In the genomic region with DNA sequence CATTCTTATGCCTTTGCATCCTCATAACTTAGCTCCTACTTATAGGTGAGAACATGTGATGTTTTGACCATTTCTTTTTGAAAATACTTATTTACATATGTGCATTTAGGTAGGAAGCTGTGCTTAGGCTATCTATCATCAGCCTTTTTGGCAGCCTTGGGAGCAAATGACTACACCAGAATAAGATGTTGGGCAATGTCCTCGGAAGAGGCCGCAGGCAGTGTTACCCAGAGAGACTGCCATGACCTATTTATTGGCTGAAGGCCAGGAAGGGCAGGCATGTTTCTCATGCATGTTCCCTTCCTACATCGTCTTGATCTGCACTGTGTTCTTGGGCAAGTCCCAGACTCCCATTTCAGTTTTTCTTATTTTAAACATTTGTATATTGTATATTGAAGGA, we compare ENCODE assay signal across 17 cellular contexts.
DNase-seq lines count a peak whose midpoint lies in the region; ATAC-seq, FAIRE-seq and TF ChIP-seq lines count a peak whose summit lies in the region.
"Had no signal": no experiment of that assay in that cellular context is flagged by ENCODE, and none has a peak within 500 bp of the region (broad histone marks: within the 10 kb centered on the region; RNA-seq: fewer than 3 reads in every experiment).

No MANE protein-coding gene starts in this region.

- no peak overlapping the region for H3K4me3 ChIP-seq in bronchial epithelial cell (ENCODE audit: low read depth, low read length)
- H3K4me3 ChIP-seq in right cardiac atrium (ENCODE audit: low read length): no peak overlapping the region
- H3K4me3 ChIP-seq: left lung, prostate gland had no signal

- intact Hi-C loops in right cardiac atrium (cut with DNase I): no loop called here

- DNase-seq in AG09319 (ENCODE audit: extremely low read depth, low read depth) (peak; percentile 11), MV-4-11 (lab: John Stamatoyannopoulos, UW) (peak; percentile 84), bronchial epithelial cell (ENCODE audit: low read depth) (peak; percentile 58), right cardiac atrium (peak; percentile 49 to 67 (median 57)), SKM-1 (lab: John Stamatoyannopoulos, UW; ENCODE audit: unreplicated experiment) (no peak), NCI-H524 treated with DMSO at 0.1 percent for 48 hours (lab: John Stamatoyannopoulos, UW) (no peak), KG1 (lab: John Stamatoyannopoulos, UW) (no peak)
- DNase-seq: H7; left lung; NCI-H187 treated with DMSO at 0.1 percent for 48 hours; NCI-H69; stimulated activated CD4-positive, alpha-beta T cell treated with anti-CD3 and anti-CD28 coated beads, Interleukin-2, amount 100 ng/mL, for 48 hours had no signal

- FAIRE-seq in bronchial epithelial cell (lab: Jason Lieb, UNC): no peak
- FAIRE-seq: colon, RCC 7860 had no signal

- H3K27me3 ChIP-seq in bronchial epithelial cell (ENCODE audit: control insufficient read depth, insufficient read depth, low read length) (no peaks in the 10 kb centered on the region), right cardiac atrium (ENCODE audit: control insufficient read depth, insufficient read depth) (no peaks in the 10 kb centered on the region)
- H3K27me3 ChIP-seq: left lung had no signal

- H3K4me1 ChIP-seq in right cardiac atrium (ENCODE audit: control insufficient read depth, insufficient read depth, low read length): no peaks in the 10 kb centered on the region
- H3K4me1 ChIP-seq: left lung, prostate gland had no signal

- no peak overlapping the region for H3K27ac ChIP-seq in right cardiac atrium (ENCODE audit: low read length)
- H3K27ac ChIP-seq: left lung, prostate gland had no signal

- H3K36me3 ChIP-seq in bronchial epithelial cell (ENCODE audit: control insufficient read depth, insufficient read depth, low read length): no peaks in the 10 kb centered on the region
- H3K36me3 ChIP-seq: prostate gland had no signal

- TF ChIP-seq CTCF in AG09319 (IDR thresholded peaks at IDR 0.05; ENCODE audit: low read depth, low read length): no peak
- no peak for TF ChIP-seq CTCF in bronchial epithelial cell (IDR thresholded peaks at IDR 0.05; ENCODE audit: insufficient read depth, low read length, severe bottlenecking)

- ATAC-seq in right cardiac atrium: peak; percentile 74 to 76
- no peak for ATAC-seq in HG03457 (IDR thresholded peaks at IDR 0.05; ENCODE audit: unreplicated experiment)
- ATAC-seq: activated naive CD4-positive, alpha-beta T cell treated with anti-CD3 and anti-CD28 coated beads, Interleukin-2, amount 50 U/mL, for 72 hours; left lung had no signal

- WGBS in right cardiac atrium: 33% methylated on average over 3 of the region's 3 CpGs

- H3K9me3 ChIP-seq in right cardiac atrium (ENCODE audit: control insufficient read depth, low read length): no peaks in the 10 kb centered on the region
- H3K9me3 ChIP-seq: left lung, prostate gland had no signal

Comparison
In these comparisons a context has a peak if more than half of its experiments do, and no peak if none do; other contexts are left out.
1. DNase-seq: peak in AG09319 (single experiment), MV-4-11 (single experiment), bronchial epithelial cell (single experiment) and right cardiac atrium (3 of 3); none in SKM-1 (single experiment), NCI-H524 treated with DMSO at 0.1 percent for 48 hours (single experiment) and KG1 (single experiment).